ENCODE assay signal across 13 cellular contexts in genomic region chr1:96473791-96474452, GRCh38.
DNase-seq lines count a peak whose midpoint lies in the region; ATAC-seq and TF ChIP-seq lines count a peak whose summit lies in the region.
"Had no signal": no experiment of that assay in that cellular context is flagged by ENCODE, and none has a peak within 500 bp of the region (broad histone marks: within the 10 kb centered on the region; RNA-seq: fewer than 3 reads in every experiment).

No MANE protein-coding gene starts in this region.

- no peak overlapping the region for H3K4me3 ChIP-seq in HFF-Myc (replicated peaks; ENCODE audit: low read depth, low read length)
- H3K4me3 ChIP-seq: sigmoid colon, suprapubic skin had no signal

- H3K27me3 Mint-ChIP-seq in type B pancreatic cell = peaks cover 3% of the 10 kb centered on the region
- H3K27me3 Mint-ChIP-seq: activated CD4-positive, alpha-beta T cell treated with anti-CD3 and anti-CD28 coated beads, Interleukin-2, amount 10 ng/mL, durations not matched to agents 24 days and 14 days had no signal

- no peaks in the 10 kb centered on the region for H3K9me3 Mint-ChIP-seq in type B pancreatic cell
- H3K9me3 Mint-ChIP-seq: activated CD4-positive, alpha-beta T cell treated with anti-CD3 and anti-CD28 coated beads, Interleukin-2, amount 10 ng/mL, durations not matched to agents 24 days and 14 days; activated T-helper 17 cell treated with anti-CD3 and anti-CD28 coated beads, Interleukin-2, amount 50 U/mL, for 72 hours had no signal

- in situ Hi-C loops in SK-MEL-5 (cut with HindIII; ENCODE audit: low pct_unique_long_range_greater_than_20kb, low sequenced_read_pairs) = no loop called here

- TF ChIP-seq CTCF in HFF-Myc (IDR thresholded peaks at IDR 0.05; ENCODE audit: low read depth, low read length, missing control alignments) (no peak), type B pancreatic cell (conservative IDR thresholded peaks at IDR 0.05) (no peak)

- no peak overlapping the region for H3K27ac Mint-ChIP-seq in type B pancreatic cell
- H3K27ac Mint-ChIP-seq: activated CD4-positive, alpha-beta T cell treated with anti-CD3 and anti-CD28 coated beads, Interleukin-2, amount 10 ng/mL, durations not matched to agents 24 days and 14 days; activated T-helper 17 cell treated with anti-CD3 and anti-CD28 coated beads, Interleukin-2, amount 50 U/mL, for 72 hours had no signal

- ATAC-seq in HG03342 (IDR thresholded peaks at IDR 0.05; ENCODE audit: unreplicated experiment) (no peak), GM21619 (IDR thresholded peaks at IDR 0.05; ENCODE audit: unreplicated experiment) (no peak)
- ATAC-seq: activated T-helper 17 cell treated with anti-CD3 and anti-CD28 coated beads, Interleukin-2, amount 50 U/mL, for 72 hours had no signal

- H3K36me3 Mint-ChIP-seq in type B pancreatic cell = no peaks in the 10 kb centered on the region

- H3K4me1 Mint-ChIP-seq in type B pancreatic cell (ENCODE audit: unreplicated experiment) = peaks cover 7% of the 10 kb centered on the region
- H3K4me1 Mint-ChIP-seq: activated CD4-positive, alpha-beta T cell treated with anti-CD3 and anti-CD28 coated beads, Interleukin-2, amount 10 ng/mL, durations not matched to agents 24 days and 14 days; activated T-helper 17 cell treated with anti-CD3 and anti-CD28 coated beads, Interleukin-2, amount 50 U/mL, for 72 hours had no signal

- DNase-seq in HFF-Myc (ENCODE audit: extremely low read depth, low read depth) (peak; percentile 16), SK-MEL-5 (ENCODE audit: low read depth, low spot score) (peak; percentile 2), glomerular visceral epithelial cell (ENCODE audit: extremely low spot score) (peak; percentile 71), type B pancreatic cell (ENCODE audit: extremely low spot score, unreplicated experiment) (no peak), iPS-NIHi11 (ENCODE audit: low spot score) (no peak)
- DNase-seq: activated CD4-positive, alpha-beta T cell treated with anti-CD3 and anti-CD28 coated beads, Interleukin-2, amount 10 ng/mL, durations not matched to agents 24 days and 14 days; central memory CD4-positive, alpha-beta T cell; NCI-H1105 treated with DMSO at 0.1 percent for 48 hours; sigmoid colon had no signal

- H3K4me3 Mint-ChIP-seq in type B pancreatic cell = peak overlapping the region; percentile 37
- H3K4me3 Mint-ChIP-seq: activated CD4-positive, alpha-beta T cell treated with anti-CD3 and anti-CD28 coated beads, Interleukin-2, amount 10 ng/mL, durations not matched to agents 24 days and 14 days; activated T-helper 17 cell treated with anti-CD3 and anti-CD28 coated beads, Interleukin-2, amount 50 U/mL, for 72 hours had no signal

Comparison
In these comparisons a context has a peak if more than half of its experiments do, and no peak if none do; other contexts are left out.
1. DNase-seq: peak in HFF-Myc (single experiment), SK-MEL-5 (single experiment) and glomerular visceral epithelial cell (single experiment); none in type B pancreatic cell (single experiment) and iPS-NIHi11 (single experiment).